ENCODE assay signal across 26 cellular contexts in genomic region chr6:169344651-169345050, GRCh38.
DNase-seq lines count a peak whose midpoint lies in the region; ATAC-seq and TF ChIP-seq lines count a peak whose summit lies in the region.
"Had no signal": no experiment of that assay in that cellular context is flagged by ENCODE, and none has a peak within 500 bp of the region (broad histone marks: within the 10 kb centered on the region; RNA-seq: fewer than 3 reads in every experiment).

No MANE protein-coding gene starts in this region.

- peaks cover 32% of the 10 kb centered on the region for H3K4me1 ChIP-seq in adipocyte (ENCODE audit: control insufficient read depth, insufficient read depth, low read length)
- H3K4me1 ChIP-seq: colonic mucosa, stomach, upper lobe of right lung had no signal

- H3K9me3 ChIP-seq in adipocyte (ENCODE audit: control insufficient read depth, low read length), result peaks cover under 1% of the 10 kb centered on the region
- H3K9me3 ChIP-seq: body of pancreas, colonic mucosa, upper lobe of right lung had no signal

- no peak overlapping the region for H3K4me3 Mint-ChIP-seq in glutamatergic neuron (ENCODE audit: unreplicated experiment)
- H3K4me3 Mint-ChIP-seq: activated naive CD8-positive, alpha-beta T cell; B cell; endodermal cell; memory B cell; naive thymus-derived CD8-positive, alpha-beta T cell had no signal

- ATAC-seq in GM19351 (IDR thresholded peaks at IDR 0.05; ENCODE audit: unreplicated experiment) (no peak), HG03439 (IDR thresholded peaks at IDR 0.05; ENCODE audit: unreplicated experiment) (no peak)
- ATAC-seq: body of pancreas; naive thymus-derived CD8-positive, alpha-beta T cell; upper lobe of right lung had no signal

- H3K36me3 Mint-ChIP-seq in glutamatergic neuron (ENCODE audit: unreplicated experiment), result peaks cover 4% of the 10 kb centered on the region
- H3K36me3 Mint-ChIP-seq: activated naive CD8-positive, alpha-beta T cell; memory B cell had no signal

- H3K4me1 Mint-ChIP-seq in glutamatergic neuron (ENCODE audit: low read depth, unreplicated experiment), result no peaks in the 10 kb centered on the region
- H3K4me1 Mint-ChIP-seq: B cell; endodermal cell; memory B cell; naive thymus-derived CD8-positive, alpha-beta T cell had no signal

- H3K27ac ChIP-seq in skin epidermis, result peak overlapping the region in 11 of 21 experiments; percentile 9 to 74 (median 52)
- H3K27ac ChIP-seq: 22Rv1, body of pancreas, colonic mucosa, foreskin keratinocyte, stomach, upper lobe of right lung had no signal

- peak overlapping the region; percentile 69 for H3K4me3 ChIP-seq in adipocyte (ENCODE audit: low read length)
- no peak overlapping the region for H3K4me3 ChIP-seq in fibroblast of the aortic adventitia (ENCODE audit: low read depth, low read length)
- H3K4me3 ChIP-seq in skin epidermis, result no peak overlapping the region
- H3K4me3 ChIP-seq: body of pancreas, colonic mucosa, smooth muscle cell, stomach, upper lobe of right lung had no signal

- no peak for TF ChIP-seq CTCF in fibroblast of the aortic adventitia (IDR thresholded peaks at IDR 0.05; ENCODE audit: insufficient read depth, low read length)
- TF ChIP-seq CTCF in glutamatergic neuron (IDR thresholded peaks at IDR 0.05; ENCODE audit: partially characterized antibody, unreplicated experiment), result no peak

- H3K36me3 ChIP-seq in adipocyte (ENCODE audit: control insufficient read depth, insufficient read depth, low read length, severe bottlenecking), result no peaks in the 10 kb centered on the region
- H3K36me3 ChIP-seq: colonic mucosa, stomach, upper lobe of right lung had no signal

- H3K27me3 Mint-ChIP-seq in glutamatergic neuron (ENCODE audit: unreplicated experiment), result no peaks in the 10 kb centered on the region
- H3K27me3 Mint-ChIP-seq: B cell had no signal

- H3K9me3 Mint-ChIP-seq in glutamatergic neuron (ENCODE audit: unreplicated experiment), result peaks cover 7% of the 10 kb centered on the region

- DNase-seq in NCI-H146 (lab: John Stamatoyannopoulos, UW) (peak; percentile 40), NCI-H146 treated with DMSO at 0.1 percent for 48 hours (lab: John Stamatoyannopoulos, UW; ENCODE audit: unreplicated experiment) (no peak), adipocyte (ENCODE audit: low read depth) (peak; percentile 19), fibroblast of the aortic adventitia (ENCODE audit: low read depth) (peak; percentile 45), glutamatergic neuron (no peak)
- DNase-seq: activated CD4-positive, alpha-beta T cell treated with anti-CD3 and anti-CD28 coated beads for 4 hours; body of pancreas; colonic mucosa; endodermal cell; hypothalamus; naive thymus-derived CD8-positive, alpha-beta T cell; NCI-H1048; NCI-H2081; stimulated activated CD4-positive, alpha-beta T cell treated with anti-CD3 and anti-CD28 coated beads, Interleukin-4, amount 100 ng/mL, for 24 hours; stomach; SW 1271; upper lobe of right lung had no signal

- no peaks in the 10 kb centered on the region for H3K27me3 ChIP-seq in adipocyte (replicated peaks; ENCODE audit: control insufficient read depth, insufficient read depth, low read length)
- H3K27me3 ChIP-seq: body of pancreas, colonic mucosa, foreskin keratinocyte, stomach, upper lobe of right lung had no signal

- no peak overlapping the region for H3K27ac Mint-ChIP-seq in glutamatergic neuron (ENCODE audit: unreplicated experiment)
- H3K27ac Mint-ChIP-seq: activated naive CD8-positive, alpha-beta T cell; B cell; endodermal cell; memory B cell; naive thymus-derived CD8-positive, alpha-beta T cell had no signal

- peak overlapping the region; percentile 62 for H3K9ac ChIP-seq in adipocyte (ENCODE audit: low read length)

Comparison
In these comparisons a context has a peak if more than half of its experiments do, and no peak if none do; other contexts are left out.
1. DNase-seq: peak in NCI-H146 (single experiment), adipocyte (single experiment) and fibroblast of the aortic adventitia (single experiment); none in NCI-H146 treated with DMSO at 0.1 percent for 48 hours (single experiment) and glutamatergic neuron (single experiment).